ENCODE assay signal across 8 cellular contexts in the genomic region with DNA sequence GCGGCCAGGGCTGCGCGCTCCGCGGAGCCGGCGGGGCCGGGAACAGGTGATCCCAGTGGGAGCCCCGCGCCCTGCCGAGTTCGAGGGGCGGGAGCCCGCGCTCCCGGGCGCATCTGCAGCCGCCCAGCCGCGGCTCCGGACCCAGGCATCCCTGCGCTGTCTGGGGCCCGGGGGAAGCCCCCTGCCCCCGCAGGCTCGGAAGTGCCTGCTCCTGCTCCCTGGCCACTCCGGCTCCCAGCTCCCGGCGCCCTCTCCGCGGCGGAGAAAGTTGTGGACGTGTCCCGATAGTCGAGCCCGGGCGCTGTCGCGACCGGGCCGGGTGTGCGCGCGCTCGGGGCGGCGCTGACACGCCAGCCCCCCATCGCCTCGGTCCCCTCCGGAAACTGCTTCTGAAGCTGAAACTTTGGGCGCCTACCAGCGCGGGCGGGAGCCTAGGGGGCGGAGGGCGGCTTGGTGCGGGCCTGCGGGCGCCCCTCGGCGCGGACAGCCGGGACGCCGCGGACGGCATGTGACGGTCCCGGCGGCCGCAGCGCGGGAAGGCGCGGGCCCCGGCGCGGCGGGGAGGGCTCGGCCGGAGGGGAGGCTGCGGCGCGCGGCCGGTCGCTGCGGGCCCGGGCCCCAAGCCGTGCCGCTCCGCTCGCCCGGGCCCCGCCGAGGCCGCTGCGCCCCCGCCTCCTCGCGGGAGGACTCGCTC.
DNase-seq lines count a peak whose midpoint lies in the region; ATAC-seq and TF ChIP-seq lines count a peak whose summit lies in the region.

No MANE protein-coding gene starts in this region.

- DNase-seq in NCI-H748 (lab: John Stamatoyannopoulos, UW; ENCODE audit: unreplicated experiment) (peak; percentile 10), NCI-H748 treated with DMSO at 0.1 percent for 48 hours (lab: John Stamatoyannopoulos, UW) (no peak), NT2/D1 (ENCODE audit: low read depth, low spot score) (no peak), choroid plexus epithelial cell (ENCODE audit: low read depth) (peak; percentile 29), NCI-H2107 treated with DMSO at 0.1 percent for 48 hours (lab: John Stamatoyannopoulos, UW; ENCODE audit: unreplicated experiment) (no peak), NCI-H1436 treated with DMSO at 0.1 percent for 48 hours (lab: John Stamatoyannopoulos, UW) (no peak)

- H3K4me1 ChIP-seq in NT2/D1 (ENCODE audit: insufficient read depth, insufficient read length) (peaks cover 11% of the 10 kb centered on the region), mucosa of stomach (ENCODE audit: control insufficient read depth, insufficient read depth, low read length) (peaks cover 10% of the 10 kb centered on the region)

- no peak for TF ChIP-seq CTCF in choroid plexus epithelial cell (conservative IDR thresholded peaks at IDR 0.05; ENCODE audit: low read depth, low read length)

- H3K36me3 ChIP-seq in NT2/D1 (ENCODE audit: insufficient read depth, insufficient read length, low read length) (no peaks in the 10 kb centered on the region), mucosa of stomach (ENCODE audit: control insufficient read depth, insufficient read depth, low read length) (no peaks in the 10 kb centered on the region)

- H3K9ac ChIP-seq in NT2/D1 (ENCODE audit: insufficient read length, low read depth): peak overlapping the region; percentile 85
- peak overlapping the region; percentile 51 for H3K9ac ChIP-seq in mucosa of stomach (ENCODE audit: low read length)

- H3K4me3 ChIP-seq in NT2/D1 (ENCODE audit: insufficient read length, low read depth) (peak overlapping the region; percentile 70), choroid plexus epithelial cell (ENCODE audit: low read depth, low read length) (peak overlapping the region; percentile 65), mucosa of stomach (ENCODE audit: low read length) (peak overlapping the region; percentile 21)

- H3K27me3 ChIP-seq in NT2/D1 (ENCODE audit: insufficient read depth, insufficient read length) (peaks cover 30% of the 10 kb centered on the region), mucosa of stomach (ENCODE audit: control insufficient read depth, insufficient read depth, low read length) (peaks cover 29% of the 10 kb centered on the region)

- no peak for ATAC-seq in GM21825 (IDR thresholded peaks at IDR 0.05; ENCODE audit: unreplicated experiment)

- H3K9me3 ChIP-seq in NT2/D1 (ENCODE audit: insufficient read depth, low read length): no peaks in the 10 kb centered on the region
- no peaks in the 10 kb centered on the region for H3K9me3 ChIP-seq in mucosa of stomach (ENCODE audit: control insufficient read depth, low read length)

Comparison
In these comparisons a context has a peak if more than half of its experiments do, and no peak if none do; other contexts are left out.
1. DNase-seq: peak in NCI-H748 (single experiment) and choroid plexus epithelial cell (single experiment); none in NCI-H748 treated with DMSO at 0.1 percent for 48 hours (single experiment), NT2/D1 (single experiment), NCI-H2107 treated with DMSO at 0.1 percent for 48 hours (single experiment) and NCI-H1436 treated with DMSO at 0.1 percent for 48 hours (single experiment).
2. Peak in every context shown above with its lines, with median percentiles within 50 percentile points of each other: H3K4me3 ChIP-seq.